In genomic region chr19:45296365-45296764, GRCh38 we compare ENCODE assay signal across 11 cellular contexts.
"Had no signal": no experiment of that assay in that cellular context is flagged by ENCODE, and none has a peak within 500 bp of the region (broad histone marks: within the 10 kb centered on the region; RNA-seq: fewer than 3 reads in every experiment).

No MANE protein-coding gene starts in this region.

- H3K9me3 ChIP-seq: sigmoid colon had no signal

- DNase-seq: activated CD4-positive, alpha-beta T cell treated with anti-CD3 and anti-CD28 coated beads for 48 hours; activated CD8-positive, alpha-beta memory T cell treated with anti-CD3 and anti-CD28 coated beads for 24 hours; activated naive CD4-positive, alpha-beta T cell treated with Interleukin-2 at 50 U/mL for 16 hours; foreskin melanocyte; head of caudate nucleus; left ventricle myocardium inferior; psoas muscle; sigmoid colon; stimulated activated CD4-positive, alpha-beta T cell treated with anti-CD3 and anti-CD28 coated beads, Interleukin-12 subunit alpha, Interleukin-12 subunit beta, amount 100 ng/mL, for 4 hours; stimulated activated naive CD4-positive, alpha-beta T cell treated with Interleukin-2 at 50 U/mL for 16 hours had no signal

- H3K4me3 ChIP-seq: left ventricle myocardium inferior, psoas muscle, sigmoid colon had no signal

- ATAC-seq: psoas muscle, WTC11 had no signal

- H3K27me3 ChIP-seq: sigmoid colon had no signal

- H3K27ac ChIP-seq: left ventricle myocardium inferior, psoas muscle, sigmoid colon had no signal
